ENCODE assay signal across 8 cellular contexts in genomic region chr7:4631664-4632171, GRCh38. TPM values are rescaled to one million over a fixed set of nuclear protein-coding genes. Genes with fewer than 3 reads are reported as not detected.
DNase-seq lines count a peak whose midpoint lies in the region; ATAC-seq and TF ChIP-seq lines count a peak whose summit lies in the region.

No MANE protein-coding gene starts in this region.

- TF ChIP-seq CTCF in VCaP (conservative IDR thresholded peaks at IDR 0.05): peak; percentile 79

- DNase-seq in EH (ENCODE audit: low read depth) (peak; percentile 92), NCI-H146 (lab: John Stamatoyannopoulos, UW) (peak; percentile 91), globus pallidus (ENCODE audit: low spot score) (peak; percentile 83), occipital lobe (lab: John Stamatoyannopoulos, UW) (peak; percentile 70)

- H3K27ac ChIP-seq in VCaP: peak overlapping the region; percentile 27; the same call in 1 of the 2 replicates

- ATAC-seq in HG03025 (IDR thresholded peaks at IDR 0.05; ENCODE audit: low FRiP score, unreplicated experiment): no peak
- ATAC-seq in GM21717 (IDR thresholded peaks at IDR 0.05; ENCODE audit: unreplicated experiment): no peak
- ATAC-seq in activated CD4-positive, CD25-positive, alpha-beta regulatory T cell treated with anti-CD3 and anti-CD28 coated beads, Interleukin-2, amount 50 U/mL, for 24 hours: no peak

RNA-seq across cellular contexts. Expression of gene FOXK1, which starts 50.4 kb away (rescaled TPM):
- 19.8 TPM for total RNA-seq in occipital lobe
